Comparison of ENCODE assay signal across 1 cellular context in the genomic region with DNA sequence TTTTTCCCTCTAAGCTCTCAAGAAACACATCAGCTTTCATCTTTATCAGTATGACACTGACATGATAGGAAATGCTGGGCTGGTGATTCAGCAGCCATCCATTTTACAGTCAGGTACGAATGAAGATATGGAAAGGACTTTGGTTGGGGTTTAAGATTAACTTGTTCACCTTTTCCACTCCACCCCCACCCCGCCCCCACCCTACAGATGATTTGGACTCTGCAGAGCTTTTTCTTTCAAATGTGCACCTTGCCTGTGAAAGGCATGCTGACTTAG.
TF ChIP-seq lines count a peak whose summit lies in the region.

No MANE protein-coding gene starts in this region.

TF ChIP-seq in H1, 55 proteins besides CTCF, POLR2A, EP300 and RAD21:
- TF ChIP-seq CEBPB (IDR thresholded peaks at IDR 0.05; ENCODE audit: low read depth, low read length): no peak
- TF ChIP-seq HDAC2 (IDR thresholded peaks at IDR 0.05; ENCODE audit: borderline replicate concordance in 1 of 2, low read depth in 2 of 2, low read length in 2 of 2): no peak
- TF ChIP-seq SP1 (IDR thresholded peaks at IDR 0.05; ENCODE audit: low read depth, low read length): no peak
- no peak for TF ChIP-seq SUZ12 (IDR thresholded peaks at IDR 0.05; ENCODE audit: low read length)
- TF ChIP-seq RBBP5 (IDR thresholded peaks at IDR 0.05; ENCODE audit: borderline replicate concordance, low read depth, low read length): no peak
- no peak for TF ChIP-seq KDM4A (IDR thresholded peaks at IDR 0.05; ENCODE audit: low read depth, low read length, severe bottlenecking)
- TF ChIP-seq JUND (IDR thresholded peaks at IDR 0.05; ENCODE audit: low read length): no peak
- TF ChIP-seq ZNF274 (IDR thresholded peaks at IDR 0.05; ENCODE audit: borderline replicate concordance, extremely low read depth, low read length): no peak
- TF ChIP-seq CHD2 (IDR thresholded peaks at IDR 0.05; ENCODE audit: low read length): no peak
- no peak for TF ChIP-seq CHD1 (IDR thresholded peaks at IDR 0.05; ENCODE audit: low read depth, low read length)
- TF ChIP-seq SRF (IDR thresholded peaks at IDR 0.05; ENCODE audit: low read depth, low read length): no peak
- TF ChIP-seq RFX5 (IDR thresholded peaks at IDR 0.05; ENCODE audit: borderline replicate concordance, low read depth, low read length): no peak
TF ChIP-seq in H1: peak in this region for 0.
